In the genomic region with DNA sequence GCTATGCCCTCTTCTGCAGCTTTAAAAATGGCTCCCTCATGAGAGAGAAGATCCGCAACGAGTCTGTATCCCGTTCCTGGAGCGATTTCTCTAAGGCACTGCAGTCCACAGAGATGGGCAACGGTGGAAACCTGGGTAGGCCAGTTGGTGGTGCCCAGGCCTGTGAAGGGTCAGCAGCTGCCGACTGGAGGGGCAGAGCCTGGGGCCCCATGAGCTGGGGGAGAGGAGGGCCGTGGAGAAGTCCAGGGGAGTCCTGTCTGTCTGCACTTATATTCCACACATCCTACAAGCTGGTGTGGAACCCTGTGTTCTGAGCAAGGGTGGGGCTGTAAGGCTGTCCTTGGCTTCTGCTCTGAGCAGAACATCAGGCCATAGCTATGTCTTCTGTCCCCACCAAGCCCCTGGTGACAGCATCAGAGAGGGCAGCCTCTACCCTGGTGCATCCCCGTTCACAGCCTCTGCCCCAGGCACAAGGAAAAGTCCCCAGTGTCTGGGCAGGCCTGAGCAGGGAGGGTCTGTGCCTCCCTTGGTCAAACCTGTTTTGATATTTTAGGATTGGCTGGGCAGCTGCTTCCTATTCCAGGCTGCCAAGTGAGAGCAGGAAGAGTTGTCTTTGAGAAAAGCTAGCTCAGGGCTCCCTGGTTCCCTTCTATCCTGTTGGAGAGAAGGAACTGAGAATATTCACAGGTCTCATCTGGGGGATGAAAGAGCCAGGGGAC, we compare ENCODE assay signal across 2 cellular contexts.
TF ChIP-seq lines count a peak whose summit lies in the region.

No MANE protein-coding gene starts in this region.

TF ChIP-seq in HepG2, 621 proteins besides CTCF, POLR2A, EP300 and RAD21 (continued from another document):
- TF ChIP-seq ZNF484 (CRISPR knock-in tag; IDR thresholded peaks at IDR 0.05; ENCODE audit: borderline replicate concordance, low read depth) (no peak), JDP2 (CRISPR knock-in tag; IDR thresholded peaks at IDR 0.05; ENCODE audit: borderline replicate concordance) (no peak), HMG20B (CRISPR knock-in tag; conservative IDR thresholded peaks at IDR 0.05) (no peak), SMC3 (IDR thresholded peaks at IDR 0.05; ENCODE audit: low read length) (no peak), SMARCE1 (IDR thresholded peaks at IDR 0.05; ENCODE audit: borderline replicate concordance) (no peak), KLF11 (CRISPR knock-in tag; IDR thresholded peaks at IDR 0.05) (no peak), GATAD2A (CRISPR knock-in tag; IDR thresholded peaks at IDR 0.05) (no peak)
- TF ChIP-seq, protein P1, sequence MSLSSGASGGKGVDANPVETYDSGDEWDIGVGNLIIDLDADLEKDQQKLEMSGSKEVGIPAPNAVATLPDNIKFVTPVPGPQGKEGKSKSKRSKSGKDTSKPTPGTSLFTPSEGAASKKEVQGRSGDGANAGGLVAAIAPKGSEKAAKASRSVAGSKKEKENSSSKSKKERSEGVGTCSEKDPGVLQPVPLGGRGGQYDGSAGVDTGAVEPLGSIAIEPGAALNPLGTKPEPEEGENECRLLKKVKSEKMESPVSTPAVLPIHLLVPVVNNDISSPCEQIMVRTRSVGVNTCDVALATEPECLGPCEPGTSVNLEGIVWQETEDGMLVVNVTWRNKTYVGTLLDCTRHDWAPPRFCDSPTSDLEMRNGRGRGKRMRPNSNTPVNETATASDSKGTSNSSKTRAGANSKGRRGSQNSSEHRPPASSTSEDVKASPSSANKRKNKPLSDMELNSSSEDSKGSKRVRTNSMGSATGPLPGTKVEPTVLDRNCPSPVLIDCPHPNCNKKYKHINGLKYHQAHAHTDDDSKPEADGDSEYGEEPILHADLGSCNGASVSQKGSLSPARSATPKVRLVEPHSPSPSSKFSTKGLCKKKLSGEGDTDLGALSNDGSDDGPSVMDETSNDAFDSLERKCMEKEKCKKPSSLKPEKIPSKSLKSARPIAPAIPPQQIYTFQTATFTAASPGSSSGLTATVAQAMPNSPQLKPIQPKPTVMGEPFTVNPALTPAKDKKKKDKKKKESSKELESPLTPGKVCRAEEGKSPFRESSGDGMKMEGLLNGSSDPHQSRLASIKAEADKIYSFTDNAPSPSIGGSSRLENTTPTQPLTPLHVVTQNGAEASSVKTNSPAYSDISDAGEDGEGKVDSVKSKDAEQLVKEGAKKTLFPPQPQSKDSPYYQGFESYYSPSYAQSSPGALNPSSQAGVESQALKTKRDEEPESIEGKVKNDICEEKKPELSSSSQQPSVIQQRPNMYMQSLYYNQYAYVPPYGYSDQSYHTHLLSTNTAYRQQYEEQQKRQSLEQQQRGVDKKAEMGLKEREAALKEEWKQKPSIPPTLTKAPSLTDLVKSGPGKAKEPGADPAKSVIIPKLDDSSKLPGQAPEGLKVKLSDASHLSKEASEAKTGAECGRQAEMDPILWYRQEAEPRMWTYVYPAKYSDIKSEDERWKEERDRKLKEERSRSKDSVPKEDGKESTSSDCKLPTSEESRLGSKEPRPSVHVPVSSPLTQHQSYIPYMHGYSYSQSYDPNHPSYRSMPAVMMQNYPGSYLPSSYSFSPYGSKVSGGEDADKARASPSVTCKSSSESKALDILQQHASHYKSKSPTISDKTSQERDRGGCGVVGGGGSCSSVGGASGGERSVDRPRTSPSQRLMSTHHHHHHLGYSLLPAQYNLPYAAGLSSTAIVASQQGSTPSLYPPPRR (CRISPR knock-in tag; IDR thresholded peaks at IDR 0.05; ENCODE audit: borderline replicate concordance), result no peak
- TF ChIP-seq, protein P2, sequence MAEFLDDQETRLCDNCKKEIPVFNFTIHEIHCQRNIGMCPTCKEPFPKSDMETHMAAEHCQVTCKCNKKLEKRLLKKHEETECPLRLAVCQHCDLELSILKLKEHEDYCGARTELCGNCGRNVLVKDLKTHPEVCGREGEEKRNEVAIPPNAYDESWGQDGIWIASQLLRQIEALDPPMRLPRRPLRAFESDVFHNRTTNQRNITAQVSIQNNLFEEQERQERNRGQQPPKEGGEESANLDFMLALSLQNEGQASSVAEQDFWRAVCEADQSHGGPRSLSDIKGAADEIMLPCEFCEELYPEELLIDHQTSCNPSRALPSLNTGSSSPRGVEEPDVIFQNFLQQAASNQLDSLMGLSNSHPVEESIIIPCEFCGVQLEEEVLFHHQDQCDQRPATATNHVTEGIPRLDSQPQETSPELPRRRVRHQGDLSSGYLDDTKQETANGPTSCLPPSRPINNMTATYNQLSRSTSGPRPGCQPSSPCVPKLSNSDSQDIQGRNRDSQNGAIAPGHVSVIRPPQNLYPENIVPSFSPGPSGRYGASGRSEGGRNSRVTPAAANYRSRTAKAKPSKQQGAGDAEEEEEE (CRISPR knock-in tag; IDR thresholded peaks at IDR 0.05; ENCODE audit: borderline replicate concordance), result no peak
- TF ChIP-seq, protein P3, sequence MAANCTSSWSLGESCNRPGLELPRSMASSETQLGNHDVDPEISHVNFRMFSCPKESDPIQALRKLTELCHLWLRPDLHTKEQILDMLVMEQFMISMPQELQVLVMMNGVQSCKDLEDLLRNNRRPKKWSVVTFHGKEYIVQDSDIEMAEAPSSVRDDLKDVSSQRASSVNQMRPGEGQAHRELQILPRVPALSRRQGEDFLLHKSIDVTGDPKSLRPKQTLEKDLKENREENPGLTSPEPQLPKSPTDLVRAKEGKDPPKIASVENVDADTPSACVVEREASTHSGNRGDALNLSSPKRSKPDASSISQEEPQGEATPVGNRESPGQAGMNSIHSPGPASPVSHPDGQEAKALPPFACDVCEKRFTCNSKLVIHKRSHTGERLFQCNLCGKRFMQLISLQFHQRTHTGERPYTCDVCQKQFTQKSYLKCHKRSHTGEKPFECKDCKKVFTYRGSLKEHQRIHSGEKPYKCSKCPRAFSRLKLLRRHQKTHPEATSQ (CRISPR knock-in tag; IDR thresholded peaks at IDR 0.05; ENCODE audit: borderline replicate concordance), result no peak
- TF ChIP-seq, protein P4, sequence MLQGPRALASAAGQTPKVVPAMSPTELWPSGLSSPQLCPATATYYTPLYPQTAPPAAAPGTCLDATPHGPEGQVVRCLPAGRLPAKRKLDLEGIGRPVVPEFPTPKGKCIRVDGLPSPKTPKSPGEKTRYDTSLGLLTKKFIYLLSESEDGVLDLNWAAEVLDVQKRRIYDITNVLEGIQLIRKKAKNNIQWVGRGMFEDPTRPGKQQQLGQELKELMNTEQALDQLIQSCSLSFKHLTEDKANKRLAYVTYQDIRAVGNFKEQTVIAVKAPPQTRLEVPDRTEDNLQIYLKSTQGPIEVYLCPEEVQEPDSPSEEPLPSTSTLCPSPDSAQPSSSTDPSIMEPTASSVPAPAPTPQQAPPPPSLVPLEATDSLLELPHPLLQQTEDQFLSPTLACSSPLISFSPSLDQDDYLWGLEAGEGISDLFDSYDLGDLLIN (CRISPR knock-in tag; IDR thresholded peaks at IDR 0.05; ENCODE audit: borderline replicate concordance), result no peak
- TF ChIP-seq, protein P5, sequence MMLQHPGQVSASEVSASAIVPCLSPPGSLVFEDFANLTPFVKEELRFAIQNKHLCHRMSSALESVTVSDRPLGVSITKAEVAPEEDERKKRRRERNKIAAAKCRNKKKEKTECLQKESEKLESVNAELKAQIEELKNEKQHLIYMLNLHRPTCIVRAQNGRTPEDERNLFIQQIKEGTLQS (CRISPR knock-in tag; IDR thresholded peaks at IDR 0.05), result no peak
TF ChIP-seq in HepG2: peak in this region for 0.

TF ChIP-seq in SK-N-SH treated with all-trans-retinoic acid at 6 μM for 48 hours, 23 proteins besides CTCF, POLR2A, EP300 and RAD21 (continued from another document):
- TF ChIP-seq, protein P6, sequence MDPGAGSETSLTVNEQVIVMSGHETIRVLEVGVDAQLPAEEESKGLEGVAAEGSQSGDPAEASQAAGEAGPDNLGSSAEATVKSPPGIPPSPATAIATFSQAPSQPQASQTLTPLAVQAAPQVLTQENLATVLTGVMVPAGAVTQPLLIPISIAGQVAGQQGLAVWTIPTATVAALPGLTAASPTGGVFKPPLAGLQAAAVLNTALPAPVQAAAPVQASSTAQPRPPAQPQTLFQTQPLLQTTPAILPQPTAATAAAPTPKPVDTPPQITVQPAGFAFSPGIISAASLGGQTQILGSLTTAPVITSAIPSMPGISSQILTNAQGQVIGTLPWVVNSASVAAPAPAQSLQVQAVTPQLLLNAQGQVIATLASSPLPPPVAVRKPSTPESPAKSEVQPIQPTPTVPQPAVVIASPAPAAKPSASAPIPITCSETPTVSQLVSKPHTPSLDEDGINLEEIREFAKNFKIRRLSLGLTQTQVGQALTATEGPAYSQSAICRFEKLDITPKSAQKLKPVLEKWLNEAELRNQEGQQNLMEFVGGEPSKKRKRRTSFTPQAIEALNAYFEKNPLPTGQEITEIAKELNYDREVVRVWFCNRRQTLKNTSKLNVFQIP (CRISPR knock-in tag; IDR thresholded peaks at IDR 0.05; ENCODE audit: borderline replicate concordance, low read depth), result no peak
- TF ChIP-seq, protein P7, sequence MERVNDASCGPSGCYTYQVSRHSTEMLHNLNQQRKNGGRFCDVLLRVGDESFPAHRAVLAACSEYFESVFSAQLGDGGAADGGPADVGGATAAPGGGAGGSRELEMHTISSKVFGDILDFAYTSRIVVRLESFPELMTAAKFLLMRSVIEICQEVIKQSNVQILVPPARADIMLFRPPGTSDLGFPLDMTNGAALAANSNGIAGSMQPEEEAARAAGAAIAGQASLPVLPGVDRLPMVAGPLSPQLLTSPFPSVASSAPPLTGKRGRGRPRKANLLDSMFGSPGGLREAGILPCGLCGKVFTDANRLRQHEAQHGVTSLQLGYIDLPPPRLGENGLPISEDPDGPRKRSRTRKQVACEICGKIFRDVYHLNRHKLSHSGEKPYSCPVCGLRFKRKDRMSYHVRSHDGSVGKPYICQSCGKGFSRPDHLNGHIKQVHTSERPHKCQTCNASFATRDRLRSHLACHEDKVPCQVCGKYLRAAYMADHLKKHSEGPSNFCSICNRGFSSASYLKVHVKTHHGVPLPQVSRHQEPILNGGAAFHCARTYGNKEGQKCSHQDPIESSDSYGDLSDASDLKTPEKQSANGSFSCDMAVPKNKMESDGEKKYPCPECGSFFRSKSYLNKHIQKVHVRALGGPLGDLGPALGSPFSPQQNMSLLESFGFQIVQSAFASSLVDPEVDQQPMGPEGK (CRISPR knock-in tag; IDR thresholded peaks at IDR 0.05; ENCODE audit: borderline replicate concordance), result no peak
- no peak for TF ChIP-seq GLIS3 (CRISPR knock-in tag; IDR thresholded peaks at IDR 0.05)
- TF ChIP-seq ZNF8 (CRISPR knock-in tag; IDR thresholded peaks at IDR 0.05), result no peak
- TF ChIP-seq ARNTL (CRISPR knock-in tag; IDR thresholded peaks at IDR 0.05; ENCODE audit: borderline replicate concordance, low read depth), result no peak
- TF ChIP-seq, protein P8, sequence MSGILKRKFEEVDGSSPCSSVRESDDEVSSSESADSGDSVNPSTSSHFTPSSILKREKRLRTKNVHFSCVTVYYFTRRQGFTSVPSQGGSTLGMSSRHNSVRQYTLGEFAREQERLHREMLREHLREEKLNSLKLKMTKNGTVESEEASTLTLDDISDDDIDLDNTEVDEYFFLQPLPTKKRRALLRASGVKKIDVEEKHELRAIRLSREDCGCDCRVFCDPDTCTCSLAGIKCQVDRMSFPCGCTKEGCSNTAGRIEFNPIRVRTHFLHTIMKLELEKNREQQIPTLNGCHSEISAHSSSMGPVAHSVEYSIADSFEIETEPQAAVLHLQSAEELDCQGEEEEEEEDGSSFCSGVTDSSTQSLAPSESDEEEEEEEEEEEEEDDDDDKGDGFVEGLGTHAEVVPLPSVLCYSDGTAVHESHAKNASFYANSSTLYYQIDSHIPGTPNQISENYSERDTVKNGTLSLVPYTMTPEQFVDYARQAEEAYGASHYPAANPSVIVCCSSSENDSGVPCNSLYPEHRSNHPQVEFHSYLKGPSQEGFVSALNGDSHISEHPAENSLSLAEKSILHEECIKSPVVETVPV (CRISPR knock-in tag; IDR thresholded peaks at IDR 0.05), result no peak
- no peak for TF ChIP-seq RARB (CRISPR knock-in tag; IDR thresholded peaks at IDR 0.05)
- TF ChIP-seq ZFP3 (CRISPR knock-in tag; IDR thresholded peaks at IDR 0.05), result no peak
- TF ChIP-seq PPARA (CRISPR knock-in tag; IDR thresholded peaks at IDR 0.05; ENCODE audit: borderline replicate concordance), result no peak
- TF ChIP-seq OSR1 (CRISPR knock-in tag; IDR thresholded peaks at IDR 0.05), result no peak
- no peak for TF ChIP-seq CSDC2 (CRISPR knock-in tag; IDR thresholded peaks at IDR 0.05)
TF ChIP-seq in SK-N-SH treated with all-trans-retinoic acid at 6 μM for 48 hours: peak in this region for 0.
